ENCODE assay signal across 11 cellular contexts in genomic region chr5:29587806-29588205, GRCh38.
"Had no signal": no experiment of that assay in that cellular context is flagged by ENCODE, and none has a peak within 500 bp of the region (broad histone marks: within the 10 kb centered on the region; RNA-seq: fewer than 3 reads in every experiment).

No MANE protein-coding gene starts in this region.

- ATAC-seq: GM23338, HCT116 had no signal

- H3K27ac ChIP-seq: GM23248 had no signal

- H2AFZ ChIP-seq: GM23248, GM23338 had no signal

- DNase-seq: GM23248, GOT3, H7, H9, HCEC 1CT, HFFc6 had no signal

- H3K4me3 ChIP-seq: GM23248, GM23338, HAP-1 had no signal

- H3K9ac ChIP-seq: GM23248 had no signal

- H3K4me1 ChIP-seq: HAP-1 had no signal

- H3K9me3 ChIP-seq: HAP-1 had no signal

- FAIRE-seq: H1, H54 had no signal

- H3K36me3 ChIP-seq: HAP-1 had no signal

- H3K4me2 ChIP-seq: GM23338 had no signal
